Comparison of ENCODE assay signal across 18 cellular contexts in genomic region chr2:61277756-61278155, GRCh38.
DNase-seq lines count a peak whose midpoint lies in the region; ATAC-seq and TF ChIP-seq lines count a peak whose summit lies in the region.
"Had no signal": no experiment of that assay in that cellular context is flagged by ENCODE, and none has a peak within 500 bp of the region (broad histone marks: within the 10 kb centered on the region; RNA-seq: fewer than 3 reads in every experiment).

No MANE protein-coding gene starts in this region.

- POLR2A ChIA-PET in HEK293 (lab: Yijun Ruan, JAX) = no interaction called here

- H3K36me3 Mint-ChIP-seq in T-helper 2 cell treated with Interferon-gamma antibody and Interleukin-4, amounts not matched to agents 5 μg/mL and 100 μg/mL, for 36 hours (ENCODE audit: low read depth) = peaks cover 32% of the 10 kb centered on the region
- peaks cover 49% of the 10 kb centered on the region for H3K36me3 Mint-ChIP-seq in activated T-helper 2 cell treated with anti-CD3 and anti-CD28 coated beads, Interferon-gamma antibody, Interleukin-2, Interleukin-4, amounts not matched to agents 10 μg/mL and 5 μg/mL and 100 μg/mL, durations not matched to agents 14 hours and 24 hours and 36 hours (ENCODE audit: low read depth)
- H3K36me3 Mint-ChIP-seq in neural crest cell (ENCODE audit: low read depth) = peaks cover 13% of the 10 kb centered on the region

- H3K27ac ChIP-seq in HEK293 (ENCODE audit: extremely low read depth, low read depth, low read length) = 0 out of 2 replicates have a peak overlapping the region, but pooled peaks have one; percentile 27
- H3K27ac ChIP-seq: body of pancreas, heart left ventricle, SJCRH30, spleen had no signal

- H3K9me3 Mint-ChIP-seq in T-helper 2 cell treated with Interferon-gamma antibody and Interleukin-4, amounts not matched to agents 5 μg/mL and 100 μg/mL, for 36 hours = no peaks in the 10 kb centered on the region
- H3K9me3 Mint-ChIP-seq in activated T-helper 2 cell treated with anti-CD3 and anti-CD28 coated beads, Interferon-gamma antibody, Interleukin-2, Interleukin-4, amounts not matched to agents 10 μg/mL and 5 μg/mL and 100 μg/mL, durations not matched to agents 14 hours and 24 hours and 36 hours = no peaks in the 10 kb centered on the region
- H3K9me3 Mint-ChIP-seq in neural crest cell = no peaks in the 10 kb centered on the region
- H3K9me3 Mint-ChIP-seq: activated T-cell treated with anti-CD3 and anti-CD28 coated beads, Interleukin-2, amount 50 U/mL, for 24 hours; T-helper 1 cell treated with Interleukin-12 subunit alpha and Interleukin-12 subunit beta and Interleukin-4 antibody, amounts not matched to agents 30 μg/mL and 1 μg/mL, for 36 hours had no signal

- no peak for TF ChIP-seq CTCF in HEK293 (tag by site-specific recombination; IDR thresholded peaks at IDR 0.05)
- TF ChIP-seq CTCF in neural crest cell (conservative IDR thresholded peaks at IDR 0.05) = no peak

- H3K4me1 ChIP-seq in HEK293 (ENCODE audit: control insufficient read depth, insufficient read depth, low read length) = no peaks in the 10 kb centered on the region
- H3K4me1 ChIP-seq: Caco-2, heart left ventricle, SJCRH30, spleen had no signal

- no peak for DNase-seq in T-helper 2 cell treated with Interferon-gamma antibody and Interleukin-4, amounts not matched to agents 5 μg/mL and 100 μg/mL, for 36 hours (ENCODE audit: low spot score)
- DNase-seq in T-helper 2 cell (no peak), neural crest cell (ENCODE audit: low read depth, low spot score) (no peak), NOMO-1 treated with DMSO at 0.1 percent for 48 hours (lab: John Stamatoyannopoulos, UW; ENCODE audit: unreplicated experiment) (no peak)
- no peak for DNase-seq in activated T-helper 2 cell treated with anti-CD3 and anti-CD28 coated beads, Interferon-gamma antibody, Interleukin-2, Interleukin-4, amounts not matched to agents 10 μg/mL and 5 μg/mL and 100 μg/mL, durations not matched to agents 14 hours and 24 hours and 36 hours (ENCODE audit: low spot score)
- DNase-seq: activated T-cell treated with anti-CD3 and anti-CD28 coated beads, Interleukin-2, amount 50 U/mL, for 24 hours; body of pancreas; Caco-2; DND-41; heart left ventricle; left ventricle myocardium superior; SJCRH30; spleen; substantia nigra had no signal

- H3K36me3 ChIP-seq in HEK293 (ENCODE audit: control insufficient read depth in 2 of 2, insufficient read depth in 1 of 2, low read length in 2 of 2) = peaks cover 39 to 57% of the 10 kb centered on the region in 2 experiments

- H3K4me3 ChIP-seq in HEK293 (ENCODE audit: low read depth, low read length) = no peak overlapping the region
- H3K4me3 ChIP-seq: body of pancreas, heart left ventricle, SJCRH30, spleen had no signal

- ATAC-seq in GM18870 (IDR thresholded peaks at IDR 0.05; ENCODE audit: unreplicated experiment) = no peak
- no peak for ATAC-seq in HG03097 (IDR thresholded peaks at IDR 0.05; ENCODE audit: low FRiP score, unreplicated experiment)
- ATAC-seq: body of pancreas, heart left ventricle, left ventricle myocardium superior had no signal

- H3K4me1 Mint-ChIP-seq in T-helper 2 cell treated with Interferon-gamma antibody and Interleukin-4, amounts not matched to agents 5 μg/mL and 100 μg/mL, for 36 hours (ENCODE audit: low read depth) = peaks cover 4% of the 10 kb centered on the region
- peaks cover 3% of the 10 kb centered on the region for H3K4me1 Mint-ChIP-seq in activated T-helper 2 cell treated with anti-CD3 and anti-CD28 coated beads, Interferon-gamma antibody, Interleukin-2, Interleukin-4, amounts not matched to agents 10 μg/mL and 5 μg/mL and 100 μg/mL, durations not matched to agents 14 hours and 24 hours and 36 hours (ENCODE audit: low read depth)
- no peaks in the 10 kb centered on the region for H3K4me1 Mint-ChIP-seq in neural crest cell

- H3K27me3 Mint-ChIP-seq in T-helper 2 cell treated with Interferon-gamma antibody and Interleukin-4, amounts not matched to agents 5 μg/mL and 100 μg/mL, for 36 hours (ENCODE audit: low read depth) = no peaks in the 10 kb centered on the region
- H3K27me3 Mint-ChIP-seq in activated T-helper 2 cell treated with anti-CD3 and anti-CD28 coated beads, Interferon-gamma antibody, Interleukin-2, Interleukin-4, amounts not matched to agents 10 μg/mL and 5 μg/mL and 100 μg/mL, durations not matched to agents 14 hours and 24 hours and 36 hours (ENCODE audit: low read depth) = no peaks in the 10 kb centered on the region
- H3K27me3 Mint-ChIP-seq in neural crest cell (ENCODE audit: low read depth) = no peaks in the 10 kb centered on the region
- H3K27me3 Mint-ChIP-seq: activated T-cell treated with anti-CD3 and anti-CD28 coated beads, Interleukin-2, amount 50 U/mL, for 24 hours had no signal

- CTCF ChIA-PET in HEK293 (lab: Yijun Ruan, JAX) = no interaction called here

- no peak overlapping the region for H3K4me3 Mint-ChIP-seq in T-helper 2 cell treated with Interferon-gamma antibody and Interleukin-4, amounts not matched to agents 5 μg/mL and 100 μg/mL, for 36 hours
- no peak overlapping the region for H3K4me3 Mint-ChIP-seq in activated T-helper 2 cell treated with anti-CD3 and anti-CD28 coated beads, Interferon-gamma antibody, Interleukin-2, Interleukin-4, amounts not matched to agents 10 μg/mL and 5 μg/mL and 100 μg/mL, durations not matched to agents 14 hours and 24 hours and 36 hours (ENCODE audit: low read depth)
- H3K4me3 Mint-ChIP-seq in neural crest cell = no peak overlapping the region
- H3K4me3 Mint-ChIP-seq: activated T-cell treated with anti-CD3 and anti-CD28 coated beads, Interleukin-2, amount 50 U/mL, for 24 hours; T-helper 1 cell treated with Interleukin-12 subunit alpha and Interleukin-12 subunit beta and Interleukin-4 antibody, amounts not matched to agents 30 μg/mL and 1 μg/mL, for 36 hours had no signal

- no peaks in the 10 kb centered on the region for H3K9me3 ChIP-seq in HEK293 (ENCODE audit: control insufficient read depth, insufficient read depth, low read depth, low read length)
- H3K9me3 ChIP-seq: body of pancreas, Caco-2, heart left ventricle, SJCRH30, spleen had no signal

- intact Hi-C loops in activated T-helper 2 cell treated with anti-CD3 and anti-CD28 coated beads, Interferon-gamma antibody, Interleukin-2, Interleukin-4, amounts not matched to agents 10 μg/mL and 5 μg/mL and 100 μg/mL, durations not matched to agents 14 hours and 24 hours and 36 hours (cut with micrococcal nuclease) = no loop called here

- peak overlapping the region; percentile 41 for H3K27ac Mint-ChIP-seq in T-helper 2 cell treated with Interferon-gamma antibody and Interleukin-4, amounts not matched to agents 5 μg/mL and 100 μg/mL, for 36 hours
- H3K27ac Mint-ChIP-seq in activated T-helper 2 cell treated with anti-CD3 and anti-CD28 coated beads, Interferon-gamma antibody, Interleukin-2, Interleukin-4, amounts not matched to agents 10 μg/mL and 5 μg/mL and 100 μg/mL, durations not matched to agents 14 hours and 24 hours and 36 hours = peak overlapping the region; percentile 25
- peak overlapping the region; percentile 28 for H3K27ac Mint-ChIP-seq in neural crest cell (ENCODE audit: unreplicated experiment)
- H3K27ac Mint-ChIP-seq: activated T-cell treated with anti-CD3 and anti-CD28 coated beads, Interleukin-2, amount 50 U/mL, for 24 hours; T-helper 1 cell treated with Interleukin-12 subunit alpha and Interleukin-12 subunit beta and Interleukin-4 antibody, amounts not matched to agents 30 μg/mL and 1 μg/mL, for 36 hours had no signal

TF ChIP-seq in HEK293, 187 proteins besides CTCF, POLR2A, EP300 and RAD21:
- TF ChIP-seq ZNF184 (tag by site-specific recombination; IDR thresholded peaks at IDR 0.05) (no peak), ZNF239 (tag by site-specific recombination; IDR thresholded peaks at IDR 0.05) (no peak), ZNF560 (tag by site-specific recombination; IDR thresholded peaks at IDR 0.05; ENCODE audit: borderline replicate concordance) (no peak), ZNF558 (tag by site-specific recombination; IDR thresholded peaks at IDR 0.05) (no peak), ZNF530 (tag by site-specific recombination; IDR thresholded peaks at IDR 0.05; ENCODE audit: low read depth) (no peak), ZNF548 (tag by site-specific recombination; IDR thresholded peaks at IDR 0.05) (no peak), ZNF610 (tag by site-specific recombination; IDR thresholded peaks at IDR 0.05; ENCODE audit: borderline replicate concordance) (no peak), ZNF747 (tag by site-specific recombination; IDR thresholded peaks at IDR 0.05) (no peak), ZNF174 (tag by site-specific recombination; IDR thresholded peaks at IDR 0.05) (no peak), ZNF350 (tag by site-specific recombination; IDR thresholded peaks at IDR 0.05) (no peak), ZNF580 (tag by site-specific recombination; IDR thresholded peaks at IDR 0.05) (no peak), KLF16 (tag by site-specific recombination; IDR thresholded peaks at IDR 0.05) (no peak)
- TF ChIP-seq, protein P1, sequence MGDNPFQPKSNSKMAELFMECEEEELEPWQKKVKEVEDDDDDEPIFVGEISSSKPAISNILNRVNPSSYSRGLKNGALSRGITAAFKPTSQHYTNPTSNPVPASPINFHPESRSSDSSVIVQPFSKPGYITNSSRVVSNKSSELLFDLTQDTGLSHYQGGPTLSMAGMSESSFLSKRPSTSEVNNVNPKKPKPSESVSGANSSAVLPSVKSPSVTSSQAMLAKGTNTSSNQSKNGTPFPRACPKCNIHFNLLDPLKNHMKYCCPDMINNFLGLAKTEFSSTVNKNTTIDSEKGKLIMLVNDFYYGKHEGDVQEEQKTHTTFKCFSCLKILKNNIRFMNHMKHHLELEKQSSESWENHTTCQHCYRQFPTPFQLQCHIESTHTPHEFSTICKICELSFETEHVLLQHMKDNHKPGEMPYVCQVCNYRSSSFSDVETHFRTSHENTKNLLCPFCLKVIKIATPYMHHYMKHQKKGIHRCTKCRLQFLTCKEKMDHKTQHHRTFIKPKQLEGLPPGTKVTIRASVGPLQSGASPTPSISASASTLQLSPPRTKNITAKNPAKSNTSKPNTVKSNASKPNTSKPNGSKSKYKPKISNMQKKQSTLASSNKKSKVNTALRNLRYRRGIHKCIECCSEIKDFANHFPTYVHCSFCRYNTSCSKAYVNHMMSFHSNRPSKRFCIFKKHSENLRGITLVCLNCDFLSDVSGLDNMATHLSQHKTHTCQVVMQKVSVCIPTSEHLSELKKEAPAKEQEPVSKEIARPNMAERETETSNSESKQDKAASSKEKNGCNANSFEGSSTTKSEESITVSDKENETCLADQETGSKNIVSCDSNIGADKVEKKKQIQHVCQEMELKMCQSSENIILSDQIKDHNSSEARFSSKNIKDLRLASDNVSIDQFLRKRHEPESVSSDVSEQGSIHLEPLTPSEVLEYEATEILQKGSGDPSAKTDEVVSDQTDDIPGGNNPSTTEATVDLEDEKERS (tag by site-specific recombination; IDR thresholded peaks at IDR 0.05) = no peak
